ENCODE assay signal across 18 cellular contexts in genomic region chr13:40370662-40371061, GRCh38.
DNase-seq lines count a peak whose midpoint lies in the region; FAIRE-seq and TF ChIP-seq lines count a peak whose summit lies in the region.
"Had no signal": no experiment of that assay in that cellular context is flagged by ENCODE, and none has a peak within 500 bp of the region (broad histone marks: within the 10 kb centered on the region; RNA-seq: fewer than 3 reads in every experiment).

No MANE protein-coding gene starts in this region.

- H3K4me3 Mint-ChIP-seq in T-helper 1 cell treated with Interleukin-12 subunit alpha and Interleukin-12 subunit beta and Interleukin-4 antibody, amounts not matched to agents 30 μg/mL and 1 μg/mL, for 36 hours, result no peak overlapping the region
- H3K4me3 Mint-ChIP-seq in activated naive CD4-positive, alpha-beta T cell treated with anti-CD3 and anti-CD28 coated beads, Interleukin-2, amount 10 ng/mL, durations not matched to agents 7 days and 5 days, result peak overlapping the region; percentile 25
- H3K4me3 Mint-ChIP-seq in endothelial cell (ENCODE audit: unreplicated experiment), result no peak overlapping the region
- H3K4me3 Mint-ChIP-seq: HFFc6 had no signal

- peaks cover 11% of the 10 kb centered on the region for H3K36me3 Mint-ChIP-seq in T-helper 1 cell treated with Interleukin-12 subunit alpha and Interleukin-12 subunit beta and Interleukin-4 antibody, amounts not matched to agents 30 μg/mL and 1 μg/mL, for 36 hours (ENCODE audit: low read depth)
- peaks cover 15% of the 10 kb centered on the region for H3K36me3 Mint-ChIP-seq in activated naive CD4-positive, alpha-beta T cell treated with anti-CD3 and anti-CD28 coated beads, Interleukin-2, amount 10 ng/mL, durations not matched to agents 7 days and 5 days
- H3K36me3 Mint-ChIP-seq in endothelial cell (ENCODE audit: low read depth, unreplicated experiment), result no peaks in the 10 kb centered on the region

- peaks cover 11% of the 10 kb centered on the region for H3K9me3 Mint-ChIP-seq in T-helper 1 cell treated with Interleukin-12 subunit alpha and Interleukin-12 subunit beta and Interleukin-4 antibody, amounts not matched to agents 30 μg/mL and 1 μg/mL, for 36 hours
- peaks cover 15% of the 10 kb centered on the region for H3K9me3 Mint-ChIP-seq in activated naive CD4-positive, alpha-beta T cell treated with anti-CD3 and anti-CD28 coated beads, Interleukin-2, amount 10 ng/mL, durations not matched to agents 7 days and 5 days
- H3K9me3 Mint-ChIP-seq in endothelial cell (ENCODE audit: unreplicated experiment), result no peaks in the 10 kb centered on the region
- H3K9me3 Mint-ChIP-seq: HFFc6 had no signal

- H3K4me1 Mint-ChIP-seq in T-helper 1 cell treated with Interleukin-12 subunit alpha and Interleukin-12 subunit beta and Interleukin-4 antibody, amounts not matched to agents 30 μg/mL and 1 μg/mL, for 36 hours (ENCODE audit: low read depth), result peaks cover 38% of the 10 kb centered on the region
- peaks cover 42% of the 10 kb centered on the region for H3K4me1 Mint-ChIP-seq in activated naive CD4-positive, alpha-beta T cell treated with anti-CD3 and anti-CD28 coated beads, Interleukin-2, amount 10 ng/mL, durations not matched to agents 7 days and 5 days
- H3K4me1 Mint-ChIP-seq in endothelial cell (ENCODE audit: unreplicated experiment), result no peaks in the 10 kb centered on the region

- TF ChIP-seq POLR2A in H54 (IDR thresholded peaks at IDR 0.05; ENCODE audit: low read depth, low read length), result no peak

- H3K27ac Mint-ChIP-seq in T-helper 1 cell treated with Interleukin-12 subunit alpha and Interleukin-12 subunit beta and Interleukin-4 antibody, amounts not matched to agents 30 μg/mL and 1 μg/mL, for 36 hours, result peak overlapping the region; percentile 52
- H3K27ac Mint-ChIP-seq in activated naive CD4-positive, alpha-beta T cell treated with anti-CD3 and anti-CD28 coated beads, Interleukin-2, amount 10 ng/mL, durations not matched to agents 7 days and 5 days, result peak overlapping the region; percentile 42
- H3K27ac Mint-ChIP-seq in endothelial cell (ENCODE audit: unreplicated experiment), result no peak overlapping the region
- H3K27ac Mint-ChIP-seq: HFFc6 had no signal

- H3K27me3 Mint-ChIP-seq in T-helper 1 cell treated with Interleukin-12 subunit alpha and Interleukin-12 subunit beta and Interleukin-4 antibody, amounts not matched to agents 30 μg/mL and 1 μg/mL, for 36 hours (ENCODE audit: low read depth), result no peaks in the 10 kb centered on the region
- H3K27me3 Mint-ChIP-seq in activated naive CD4-positive, alpha-beta T cell treated with anti-CD3 and anti-CD28 coated beads, Interleukin-2, amount 10 ng/mL, durations not matched to agents 7 days and 5 days, result peaks cover 4% of the 10 kb centered on the region
- H3K27me3 Mint-ChIP-seq in endothelial cell (ENCODE audit: unreplicated experiment), result no peaks in the 10 kb centered on the region

- no peak for TF ChIP-seq CTCF in endothelial cell (IDR thresholded peaks at IDR 0.05; ENCODE audit: unreplicated experiment)

- no peak for DNase-seq in T-helper 1 cell
- DNase-seq in activated naive CD4-positive, alpha-beta T cell treated with anti-CD3 and anti-CD28 coated beads, Interleukin-2, amount 10 ng/mL, durations not matched to agents 7 days and 5 days, result no peak
- DNase-seq in activated naive CD4-positive, alpha-beta T cell (lab: John Stamatoyannopoulos, UW), result no peak
- DNase-seq in activated CD8-positive, alpha-beta memory T cell treated with anti-CD3 and anti-CD28 coated beads, Interleukin-2, amount 50 U/mL, for 48 hours, result peak; percentile 28
- DNase-seq in pons (ENCODE audit: low spot score), result peak; percentile 56
- no peak for DNase-seq in H54 (ENCODE audit: insufficient read length, low spot score)
- DNase-seq in endothelial cell (ENCODE audit: low spot score), result no peak
- DNase-seq: COR-L47, GF-D8, HFFc6, KBM-7, MV-4-11, NCI-H1417, NCI-H2029, NCI-H510A, NCI-H774 had no signal

- CTCF ChIA-PET in activated naive CD4-positive, alpha-beta T cell treated with anti-CD3 and anti-CD28 coated beads, Interleukin-2, amount 10 ng/mL, durations not matched to agents 7 days and 5 days (lab: Charles Lee), result interaction anchor here (1.0 kb wide), 1 partner anchor 8 kb away, joined by 3 read pairs; no protein-coding TSS in a partner anchor

- FAIRE-seq in H54 (lab: Jason Lieb, UNC), result no peak
- FAIRE-seq: GM12891 had no signal

Comparison
In these comparisons a context has a peak if more than half of its experiments do, and no peak if none do; other contexts are left out.
1. DNase-seq: peak in activated CD8-positive, alpha-beta memory T cell treated with anti-CD3 and anti-CD28 coated beads, Interleukin-2, amount 50 U/mL, for 48 hours (single experiment) and pons (single experiment); none in T-helper 1 cell (0 of 5), activated naive CD4-positive, alpha-beta T cell treated with anti-CD3 and anti-CD28 coated beads, Interleukin-2, amount 10 ng/mL, durations not matched to agents 7 days and 5 days (single experiment), activated naive CD4-positive, alpha-beta T cell (0 of 4), H54 (single experiment) and endothelial cell (single experiment).